ENCODE assay signal across 26 cellular contexts in genomic region chr2:32074161-32074506, GRCh38. TPM values are rescaled to one million over a fixed set of nuclear protein-coding genes. Genes with fewer than 3 reads are reported as not detected.
A peak's percentile ranks its signal among the peaks of the same experiment; 100 is the strongest.
DNase-seq lines count a peak whose midpoint lies in the region; ATAC-seq, FAIRE-seq and TF ChIP-seq lines count a peak whose summit lies in the region.
"Had no signal": no experiment of that assay in that cellular context is flagged by ENCODE, and none has a peak within 500 bp of the region (broad histone marks: within the 10 kb centered on the region; RNA-seq: fewer than 3 reads in every experiment).

No MANE protein-coding gene starts in this region.

- no peaks in the 10 kb centered on the region for H3K27me3 ChIP-seq in endocrine pancreas (ENCODE audit: control insufficient read depth, insufficient read depth, low read length)
- H3K27me3 ChIP-seq in right lobe of liver = no peaks in the 10 kb centered on the region
- no peaks in the 10 kb centered on the region for H3K27me3 ChIP-seq in small intestine (ENCODE audit: control insufficient read depth in 2 of 2, insufficient read depth in 2 of 2, low read length in 2 of 2)
- H3K27me3 ChIP-seq in H7 (ENCODE audit: control insufficient read depth, insufficient read depth, low read length) = no peaks in the 10 kb centered on the region

- FAIRE-seq in small intestine (lab: Jason Lieb, UNC) = no peak
- FAIRE-seq: A549, GM12892, GM19239, HTR-8/SVneo had no signal

- no peak for TF ChIP-seq POLR2A in right lobe of liver (IDR thresholded peaks at IDR 0.05)

- no peaks in the 10 kb centered on the region for H3K9me3 ChIP-seq in SK-N-MC (ENCODE audit: low read depth, low read length)
- H3K9me3 ChIP-seq in endocrine pancreas (ENCODE audit: control insufficient read depth, low read length) = no peaks in the 10 kb centered on the region
- no peaks in the 10 kb centered on the region for H3K9me3 ChIP-seq in right lobe of liver
- no peaks in the 10 kb centered on the region for H3K9me3 ChIP-seq in small intestine (ENCODE audit: control insufficient read depth, low read depth)
- H3K9me3 ChIP-seq: A549 had no signal

- intact Hi-C loops in right lobe of liver (cut with DNase I) = no loop called here

- TF ChIP-seq CTCF in right lobe of liver (IDR thresholded peaks at IDR 0.05) = no peak

- no peak for DNase-seq in SK-N-MC (ENCODE audit: low read depth, low spot score)
- no peak for DNase-seq in right lobe of liver
- DNase-seq in small intestine = peak; percentile 5
- DNase-seq in H7 = no peak
- no peak for DNase-seq in COLO829 (ENCODE audit: low spot score)
- DNase-seq: C1 segment of cervical spinal cord; Calu3; CD8-positive, alpha-beta T cell; DND-41; KBM-7; NCI-H1105 treated with DMSO at 0.1 percent for 48 hours; NCI-H146; NCI-H1930; NCI-H2107; NCI-H524; NCI-H774; PC-9; RPMI8226; SHP77 had no signal

- 62% methylated on average over 2 of the region's 2 CpGs for WGBS in right lobe of liver (ENCODE audit: insufficient coverage, low coverage, low lambda C conversion rate, missing lambda C conversion rate)
- 27 to 71% (median 45%) methylated on average over 2 of the region's 2 CpGs for WGBS in small intestine, 3 donors

- H3K4me1 ChIP-seq in endocrine pancreas (ENCODE audit: control insufficient read depth, insufficient read depth, low read length) (peaks cover 13% of the 10 kb centered on the region), right lobe of liver (peaks cover 0 to 15% (median 2%) of the 10 kb centered on the region in 4 donors), small intestine (ENCODE audit: control insufficient read depth in 2 of 2, insufficient read depth in 1 of 2, low read depth in 1 of 2, low read length in 1 of 2) (peaks cover 0 to 2% of the 10 kb centered on the region in 2 donors)
- H3K4me1 ChIP-seq: A549 had no signal

- H3K27ac ChIP-seq in SK-N-MC (peak overlapping the region; percentile 43; the same call in 1 of the 2 replicates), right lobe of liver (peak overlapping the region in 1 of 3 donors; percentile 4), small intestine (ENCODE audit: low read depth in 1 of 2, low read length in 1 of 2) (no peak overlapping the region)
- H3K27ac ChIP-seq: A549, PC-9 had no signal

- ATAC-seq in right lobe of liver (peak; percentile 38 to 70 (median 56)), HG03196 (IDR thresholded peaks at IDR 0.05; ENCODE audit: unreplicated experiment) (no peak), HG03457 (IDR thresholded peaks at IDR 0.05; ENCODE audit: unreplicated experiment) (no peak)
- ATAC-seq: A549; CD8-positive, alpha-beta T cell had no signal

- H3K4me3 ChIP-seq in SK-N-MC (no peak overlapping the region), endocrine pancreas (ENCODE audit: control insufficient read depth, insufficient read depth, low read length) (peak overlapping the region; percentile 41), right lobe of liver (no peak overlapping the region), small intestine (ENCODE audit: low read depth in 1 of 2, low read length in 2 of 2) (no peak overlapping the region), H7 (ENCODE audit: insufficient read depth, low read depth, low read length) (no peak overlapping the region)
- H3K4me3 ChIP-seq: A549, PC-9 had no signal

- peaks cover 10% of the 10 kb centered on the region for H3K36me3 ChIP-seq in SK-N-MC (ENCODE audit: insufficient read depth, low read length)
- H3K36me3 ChIP-seq in endocrine pancreas (ENCODE audit: control insufficient read depth, insufficient read depth, low read length) = no peaks in the 10 kb centered on the region
- H3K36me3 ChIP-seq in right lobe of liver = no peaks in the 10 kb centered on the region
- no peaks in the 10 kb centered on the region for H3K36me3 ChIP-seq in small intestine (ENCODE audit: control insufficient read depth in 2 of 2, insufficient read depth in 2 of 2, low read length in 2 of 2)
- H3K36me3 ChIP-seq in H7 (replicated peaks; ENCODE audit: control insufficient read depth, insufficient read depth, low read length) = no peaks in the 10 kb centered on the region

- H3K9ac ChIP-seq in SK-N-MC (ENCODE audit: insufficient read length) = no peak overlapping the region
- no peak overlapping the region for H3K9ac ChIP-seq in endocrine pancreas (ENCODE audit: control insufficient read depth, insufficient read depth, low read length)

RNA-seq across cellular contexts. Expression of gene SPAST, which starts 10.8 kb away (rescaled TPM):
- 10 to 100 TPM in 1 of 6 experiments, 1 to 10 TPM in 5; 7.7 to 11.5 (median 9.1) TPM for total RNA-seq in right lobe of liver
- 1 to 10 TPM; 5.8 to 7.3 (median 6.5) TPM for polyA plus RNA-seq in small intestine
- total RNA-seq in H7 (2014; rRNA removed; shearing (Covaris generic)) = 22.7 and 31.6 TPM in 2 replicates

RNA-seq across cellular contexts. Expression of gene DPY30, which starts 34.5 kb away (rescaled TPM):
- total RNA-seq in right lobe of liver = 10 to 100 TPM; 23.8 to 42.7 (median 34.7) TPM
- 100 to 1,000 TPM in 2 of 3 donors, 10 to 100 TPM in 1; 84.8 to 125 (median 110) TPM for polyA plus RNA-seq in small intestine
- 86.0 and 122 TPM in 2 replicates for total RNA-seq in H7 (2014; rRNA removed; shearing (Covaris generic))

Comparison
In these comparisons a context has a peak if more than half of its experiments do, and no peak if none do; other contexts are left out.
1. ATAC-seq: peak in right lobe of liver (4 of 4); none in HG03196 (single experiment) and HG03457 (single experiment).